ENCODE assay signal across 21 cellular contexts in genomic region chr10:112767156-112767555, GRCh38.
DNase-seq lines count a peak whose midpoint lies in the region; ATAC-seq, FAIRE-seq and TF ChIP-seq lines count a peak whose summit lies in the region.
"Had no signal": no experiment of that assay in that cellular context is flagged by ENCODE, and none has a peak within 500 bp of the region (broad histone marks: within the 10 kb centered on the region; RNA-seq: fewer than 3 reads in every experiment).

No MANE protein-coding gene starts in this region.

- TF ChIP-seq EP300 in A549 (IDR thresholded peaks at IDR 0.05): no peak

- H3K36me3 Mint-ChIP-seq in GM23338 (ENCODE audit: low read depth): peaks cover 8% of the 10 kb centered on the region; the same call in 2 of the 3 replicates

- no peaks in the 10 kb centered on the region for H3K9me1 ChIP-seq in keratinocyte (ENCODE audit: control insufficient read depth, extremely low read depth, insufficient read depth, low read length)

- no peak for DNase-seq in A549 (ENCODE audit: low read depth in 1 of 2, low spot score in 1 of 2)
- peak; percentile 17 for DNase-seq in GM23338 (ENCODE audit: low spot score)
- DNase-seq in PC-3: peak; percentile 68
- DNase-seq in keratinocyte (ENCODE audit: low read depth, low spot score): no peak
- no peak for DNase-seq in stimulated activated naive CD8-positive, alpha-beta T cell treated with anti-CD3 and anti-CD28 coated beads, Interleukin-15, amount 100 ng/mL, for 72 hours
- no peak for DNase-seq in right cardiac atrium
- no peak for DNase-seq in dedifferentiated amniotic fluid mesenchymal stem cell (ENCODE audit: extremely low spot score)
- no peak for DNase-seq in NCI-H187 treated with DMSO at 0.1 percent for 48 hours (lab: John Stamatoyannopoulos, UW)
- DNase-seq: CD8-positive, alpha-beta T cell; DMS79 treated with DMSO at 0.1 percent for 48 hours; GOT3; NCI-H1417 treated with DMSO at 0.1 percent for 48 hours; NCI-H2081; NCI-H2171 treated with DMSO at 0.1 percent for 48 hours; NCI-H446; NCI-H748 treated with DMSO at 0.1 percent for 48 hours; NK-92 treated with Interleukin-12 subunit alpha and Interleukin-12 subunit beta, amount 100 ng/mL, for 24 hours; SHP77 treated with DMSO at 0.1 percent for 48 hours; SK-N-SH had no signal

- H3K9me2 ChIP-seq in GM23338 (ENCODE audit: insufficient read depth): peaks cover 10% of the 10 kb centered on the region
- no peaks in the 10 kb centered on the region for H3K9me2 ChIP-seq in PC-3 (replicated peaks; ENCODE audit: low read length)
- H3K9me2 ChIP-seq: SK-N-SH had no signal

- H3K79me2 ChIP-seq in GM23338 (replicated peaks; ENCODE audit: insufficient read depth) (no peaks in the 10 kb centered on the region), PC-3 (ENCODE audit: low read length) (no peaks in the 10 kb centered on the region), keratinocyte (ENCODE audit: control insufficient read depth, insufficient read depth, low read length) (no peaks in the 10 kb centered on the region)

- CTCF ChIA-PET in A549 (lab: Yijun Ruan, JAX) (no interaction called here), PC-3 (lab: Charles Lee) (no interaction called here)

- no peaks in the 10 kb centered on the region for H3K4me1 ChIP-seq in A549
- H3K4me1 ChIP-seq in GM23338 (ENCODE audit: insufficient read depth): peaks cover 29% of the 10 kb centered on the region
- H3K4me1 ChIP-seq in PC-3 (ENCODE audit: insufficient read depth, low read length): peaks cover 53% of the 10 kb centered on the region
- H3K4me1 ChIP-seq in keratinocyte (ENCODE audit: control insufficient read depth, extremely low read depth, insufficient read depth, low read length): peaks cover 24% of the 10 kb centered on the region
- no peaks in the 10 kb centered on the region for H3K4me1 ChIP-seq in right cardiac atrium (ENCODE audit: control insufficient read depth, insufficient read depth, low read length)
- H3K4me1 ChIP-seq: BLaER1 treated with 17β-estradiol and CSF1 and Interleukin-3, amounts not matched to agents 10 nM and 100 nM had no signal

- H3K9me3 ChIP-seq in A549: no peaks in the 10 kb centered on the region
- no peaks in the 10 kb centered on the region for H3K9me3 ChIP-seq in PC-3 (ENCODE audit: low read length)
- H3K9me3 ChIP-seq in keratinocyte (ENCODE audit: control insufficient read depth, low read depth, low read length): no peaks in the 10 kb centered on the region
- H3K9me3 ChIP-seq in right cardiac atrium (ENCODE audit: control insufficient read depth, low read length): no peaks in the 10 kb centered on the region
- H3K9me3 ChIP-seq: SK-N-SH had no signal

- BruUV-seq in PC-3 (replicated peaks; lab: Mats Ljungman, UMichigan): no TSS peak

- H3K27ac ChIP-seq in A549 (no peak overlapping the region), GM23338 (ENCODE audit: low read depth) (no peak overlapping the region), PC-3 (ENCODE audit: low read length) (peak overlapping the region; percentile 89), keratinocyte (ENCODE audit: control insufficient read depth, insufficient read depth, low read length) (no peak overlapping the region), right cardiac atrium (ENCODE audit: low read length) (no peak overlapping the region)
- H3K27ac ChIP-seq: BLaER1 treated with 17β-estradiol and CSF1 and Interleukin-3, amounts not matched to agents 10 nM and 100 nM had no signal

- TF ChIP-seq CTCF in A549 (IDR thresholded peaks at IDR 0.05) (no peak), GM23338 (conservative IDR thresholded peaks at IDR 0.05; ENCODE audit: low read depth in 2 of 2) (no peak), PC-3 (conservative IDR thresholded peaks at IDR 0.05; ENCODE audit: low read depth, low read length) (no peak), keratinocyte (optimal IDR thresholded peaks at IDR 0.05 in 1 of 3, IDR thresholded peaks at IDR 0.05 in 1 of 3, conservative IDR thresholded peaks at IDR 0.05 in 1 of 3; ENCODE audit: extremely low read depth in 1 of 3, insufficient read depth in 2 of 3, low read length in 3 of 3) (no peak)

- H3K9me3 Mint-ChIP-seq in GM23338: no peaks in the 10 kb centered on the region
- no peaks in the 10 kb centered on the region for H3K9me3 Mint-ChIP-seq in stimulated activated naive CD8-positive, alpha-beta T cell treated with anti-CD3 and anti-CD28 coated beads, Interleukin-15, amount 100 ng/mL, for 72 hours
- H3K9me3 Mint-ChIP-seq: CD8-positive, alpha-beta T cell had no signal

- H2AFZ ChIP-seq in GM23338: no peak overlapping the region
- no peak overlapping the region for H2AFZ ChIP-seq in PC-3 (ENCODE audit: low read length)
- H2AFZ ChIP-seq in keratinocyte (ENCODE audit: control insufficient read depth, low read length): no peak overlapping the region

- ATAC-seq in A549 (no peak), GM23338 (no peak), PC-3 (peak; percentile 37; the same call in 1 of the 2 replicates), right cardiac atrium (no peak)
- no peak for ATAC-seq in stimulated activated naive CD8-positive, alpha-beta T cell treated with anti-CD3 and anti-CD28 coated beads, Interleukin-15, amount 100 ng/mL, for 72 hours
- ATAC-seq: CD8-positive, alpha-beta T cell had no signal

- no peak for TF ChIP-seq POLR2A in A549 (IDR thresholded peaks at IDR 0.05; ENCODE audit: low read length)

- 91% methylated on average over 2 of the region's 2 CpGs for WGBS in A549 (ENCODE audit: missing lambda C conversion rate)
- 95% methylated on average over 2 of the region's 2 CpGs for WGBS in right cardiac atrium

- H3K4me3 ChIP-seq in A549 (no peak overlapping the region), GM23338 (no peak overlapping the region), PC-3 (ENCODE audit: low read length) (peak overlapping the region; percentile 50; the same call in 1 of the 2 replicates), keratinocyte (ENCODE audit: control insufficient read depth in 2 of 3, extremely low read depth in 1 of 3, insufficient read depth in 2 of 3, low read depth in 1 of 3, low read length in 3 of 3) (no peak overlapping the region), right cardiac atrium (ENCODE audit: low read length) (no peak overlapping the region)
- H3K4me3 ChIP-seq: BLaER1 treated with 17β-estradiol and CSF1 and Interleukin-3, amounts not matched to agents 10 nM and 100 nM had no signal

- peaks cover 27% of the 10 kb centered on the region for H3K4me1 Mint-ChIP-seq in GM23338
- H3K4me1 Mint-ChIP-seq in stimulated activated naive CD8-positive, alpha-beta T cell treated with anti-CD3 and anti-CD28 coated beads, Interleukin-15, amount 100 ng/mL, for 72 hours: no peaks in the 10 kb centered on the region

- no peak overlapping the region for H3K9ac ChIP-seq in PC-3 (ENCODE audit: low read length)
- H3K9ac ChIP-seq in keratinocyte (ENCODE audit: control insufficient read depth, extremely low read depth, insufficient read depth, low read length): no peak overlapping the region
- H3K9ac ChIP-seq: BLaER1 treated with 17β-estradiol and CSF1 and Interleukin-3, amounts not matched to agents 10 nM and 100 nM; SK-N-SH had no signal

- no peaks in the 10 kb centered on the region for H3K36me3 ChIP-seq in GM23338 (ENCODE audit: insufficient read depth)
- H3K36me3 ChIP-seq in PC-3 (ENCODE audit: low read depth, low read length): no peaks in the 10 kb centered on the region
- H3K36me3 ChIP-seq in keratinocyte (ENCODE audit: control insufficient read depth in 2 of 2, extremely low read depth in 1 of 2, insufficient read depth in 2 of 2, low read length in 2 of 2): no peaks in the 10 kb centered on the region

- H3K4me3 Mint-ChIP-seq in GM23338: no peak overlapping the region
- H3K4me3 Mint-ChIP-seq in stimulated activated naive CD8-positive, alpha-beta T cell treated with anti-CD3 and anti-CD28 coated beads, Interleukin-15, amount 100 ng/mL, for 72 hours: no peak overlapping the region
- H3K4me3 Mint-ChIP-seq: CD8-positive, alpha-beta T cell had no signal

- POLR2A ChIA-PET in A549 (lab: Yijun Ruan, JAX) (no interaction called here), PC-3 (lab: Charles Lee; ENCODE audit: unreplicated experiment) (no interaction called here)

- intact Hi-C loops in PC-3 (cut with micrococcal nuclease): loop anchor here (2.0 kb wide), 2 partner anchors 24 to 46 kb away; no protein-coding TSS in a partner anchor
- intact Hi-C loops in right cardiac atrium (cut with DNase I): no loop called here

- H3K4me2 ChIP-seq in A549 (no peak overlapping the region), GM23338 (no peak overlapping the region), PC-3 (ENCODE audit: low read length) (peak overlapping the region; percentile 78), keratinocyte (ENCODE audit: control insufficient read depth, extremely low read depth, insufficient read depth, low read depth, low read length) (peak overlapping the region; percentile 13)
- H3K4me2 ChIP-seq: BLaER1 treated with 17β-estradiol and CSF1 and Interleukin-3, amounts not matched to agents 10 nM and 100 nM; SK-N-SH had no signal

- H4K20me1 ChIP-seq in GM23338 (replicated peaks; ENCODE audit: insufficient read depth) (no peaks in the 10 kb centered on the region), PC-3 (ENCODE audit: low read length) (no peaks in the 10 kb centered on the region), keratinocyte (ENCODE audit: control insufficient read depth, extremely low read depth, insufficient read depth, low read length) (no peaks in the 10 kb centered on the region)
- H4K20me1 ChIP-seq: BLaER1 treated with 17β-estradiol and CSF1 and Interleukin-3, amounts not matched to agents 10 nM and 100 nM had no signal

- no peak for TF ChIP-seq RAD21 in A549 (conservative IDR thresholded peaks at IDR 0.05 in 1 of 2, IDR thresholded peaks at IDR 0.05 in 1 of 2)

- H3F3A ChIP-seq in GM23338 (replicated peaks; ENCODE audit: low read depth): no peaks in the 10 kb centered on the region
- H3F3A ChIP-seq in PC-3 (ENCODE audit: low read length, unreplicated experiment): peaks cover 8% of the 10 kb centered on the region

- H3K27ac Mint-ChIP-seq in GM23338: peak overlapping the region; percentile 6; the same call in 1 of the 2 replicates
- no peak overlapping the region for H3K27ac Mint-ChIP-seq in stimulated activated naive CD8-positive, alpha-beta T cell treated with anti-CD3 and anti-CD28 coated beads, Interleukin-15, amount 100 ng/mL, for 72 hours
- H3K27ac Mint-ChIP-seq: CD8-positive, alpha-beta T cell had no signal

- peaks cover 1% of the 10 kb centered on the region for H3K27me3 Mint-ChIP-seq in GM23338 (ENCODE audit: insufficient read depth, low read depth, poor library complexity)
- H3K27me3 Mint-ChIP-seq in stimulated activated naive CD8-positive, alpha-beta T cell treated with anti-CD3 and anti-CD28 coated beads, Interleukin-15, amount 100 ng/mL, for 72 hours: no peaks in the 10 kb centered on the region

- H3K27me3 ChIP-seq in GM23338 (ENCODE audit: insufficient read depth) (no peaks in the 10 kb centered on the region), PC-3 (ENCODE audit: low read length) (no peaks in the 10 kb centered on the region), keratinocyte (ENCODE audit: control insufficient read depth, extremely low read depth, insufficient read depth, low read length) (no peaks in the 10 kb centered on the region), right cardiac atrium (ENCODE audit: control insufficient read depth, insufficient read depth) (no peaks in the 10 kb centered on the region)
- H3K27me3 ChIP-seq: BLaER1 treated with 17β-estradiol and CSF1 and Interleukin-3, amounts not matched to agents 10 nM and 100 nM had no signal

- dilution Hi-C loops in keratinocyte (cut with MboI; ENCODE audit: extremely low pct_ligation_motif_present, low sequenced_read_pairs): no loop called here

- FAIRE-seq in A549 (lab: Jason Lieb, UNC) (peak; percentile 46), keratinocyte (lab: Jason Lieb, UNC) (peak; percentile 55)
- FAIRE-seq: G401.6 had no signal

Comparison
In these comparisons a context has a peak if more than half of its experiments do, and no peak if none do; other contexts are left out.
1. DNase-seq: peak in GM23338 (single experiment) and PC-3 (single experiment); none in A549 (0 of 2), keratinocyte (single experiment), stimulated activated naive CD8-positive, alpha-beta T cell treated with anti-CD3 and anti-CD28 coated beads, Interleukin-15, amount 100 ng/mL, for 72 hours (0 of 2), right cardiac atrium (0 of 3), dedifferentiated amniotic fluid mesenchymal stem cell (single experiment) and NCI-H187 treated with DMSO at 0.1 percent for 48 hours (single experiment).
2. H3K4me2 ChIP-seq: peak in PC-3 (single experiment) and keratinocyte (single experiment); none in A549 (single experiment) and GM23338 (single experiment).